In genomic region chr1:221317537-221317936, GRCh38 we compare ENCODE assay signal across 7 cellular contexts.
"Had no signal": no experiment of that assay in that cellular context is flagged by ENCODE, and none has a peak within 500 bp of the region (broad histone marks: within the 10 kb centered on the region; RNA-seq: fewer than 3 reads in every experiment).

No MANE protein-coding gene starts in this region.

- ATAC-seq: HepG2 had no signal

- H3K9me3 Mint-ChIP-seq: IgD-negative memory B cell had no signal

- H3K36me3 Mint-ChIP-seq: IgD-negative memory B cell had no signal

- H3K4me3 Mint-ChIP-seq: IgD-negative memory B cell had no signal

- DNase-seq: KBM-7, KG1 had no signal

- H3K27ac ChIP-seq: HL-60, KMS-11 had no signal

- H3K27ac Mint-ChIP-seq: IgD-negative memory B cell had no signal

- H3K4me2 ChIP-seq: KMS-11 had no signal

- H3K9ac ChIP-seq: KMS-11 had no signal

- FAIRE-seq: HepG2, HTR-8/SVneo had no signal
